14 cellular contexts compared by ENCODE assay signal in genomic region chr15:70240082-70240481, GRCh38.
A peak's percentile ranks its signal among the peaks of the same experiment; 100 is the strongest.
DNase-seq lines count a peak whose midpoint lies in the region; ATAC-seq and TF ChIP-seq lines count a peak whose summit lies in the region.
"Had no signal": no experiment of that assay in that cellular context is flagged by ENCODE, and none has a peak within 500 bp of the region (broad histone marks: within the 10 kb centered on the region; RNA-seq: fewer than 3 reads in every experiment).

No MANE protein-coding gene starts in this region.

- H3K4me1 Mint-ChIP-seq in activated naive CD4-positive, alpha-beta T cell treated with anti-CD3 and anti-CD28 coated beads for 36 hours (ENCODE audit: low read depth), result peaks cover 56% of the 10 kb centered on the region
- peaks cover 8% of the 10 kb centered on the region for H3K4me1 Mint-ChIP-seq in osteocyte (ENCODE audit: unreplicated experiment)

- intact Hi-C loops in activated naive CD4-positive, alpha-beta T cell treated with anti-CD3 and anti-CD28 coated beads for 36 hours (cut with micrococcal nuclease), result loop anchor here (1.0 to 2.0 kb wide), 5 partner anchors 18 to 265 kb away; no protein-coding TSS in a partner anchor

- no peak overlapping the region for H3K27ac Mint-ChIP-seq in activated naive CD4-positive, alpha-beta T cell treated with anti-CD3 and anti-CD28 coated beads for 36 hours
- no peak overlapping the region for H3K27ac Mint-ChIP-seq in osteocyte (ENCODE audit: unreplicated experiment)
- H3K27ac Mint-ChIP-seq: natural killer cell treated with Interleukin-12 subunit alpha and Interleukin-12 subunit beta and Interleukin-15 and Interleukin-18, amount 100 ng/mL, for 72 hours had no signal

- no peak for TF ChIP-seq CTCF in osteocyte (IDR thresholded peaks at IDR 0.05)

- DNase-seq in activated naive CD4-positive, alpha-beta T cell treated with anti-CD3 and anti-CD28 coated beads for 36 hours, result peak; percentile 84
- DNase-seq in activated naive CD4-positive, alpha-beta T cell treated with Interleukin-2 at 50 U/mL for 16 hours, result no peak
- peak; percentile 52 for DNase-seq in stimulated activated naive CD8-positive, alpha-beta T cell treated with anti-CD3 and anti-CD28 coated beads, Interleukin-15, Interleukin-2, amounts not matched to agents 100 U/mL and 50 U/mL, for 24 hours
- DNase-seq in stimulated activated CD8-positive, alpha-beta memory T cell treated with anti-CD3 and anti-CD28 coated beads, Interleukin-4, amount 100 ng/mL, for 48 hours, result no peak
- DNase-seq in NCI-H2196 treated with DMSO at 0.1 percent for 48 hours (lab: John Stamatoyannopoulos, UW; ENCODE audit: unreplicated experiment) (no peak), osteocyte (ENCODE audit: extremely low spot score, unreplicated experiment) (no peak)
- DNase-seq: H7; KBM-7; NCI-H345; stimulated activated naive CD4-positive, alpha-beta T cell had no signal

- H3K4me3 Mint-ChIP-seq in activated naive CD4-positive, alpha-beta T cell treated with anti-CD3 and anti-CD28 coated beads for 36 hours, result no peak overlapping the region
- H3K4me3 Mint-ChIP-seq in osteocyte (ENCODE audit: unreplicated experiment), result no peak overlapping the region
- H3K4me3 Mint-ChIP-seq: natural killer cell treated with Interleukin-12 subunit alpha and Interleukin-12 subunit beta and Interleukin-15 and Interleukin-18, amount 100 ng/mL, for 72 hours had no signal

- H3K27me3 Mint-ChIP-seq in activated naive CD4-positive, alpha-beta T cell treated with anti-CD3 and anti-CD28 coated beads for 36 hours (ENCODE audit: low read depth), result peaks cover 2% of the 10 kb centered on the region
- peaks cover 56% of the 10 kb centered on the region for H3K27me3 Mint-ChIP-seq in osteocyte (ENCODE audit: unreplicated experiment)

- no peaks in the 10 kb centered on the region for H3K36me3 Mint-ChIP-seq in activated naive CD4-positive, alpha-beta T cell treated with anti-CD3 and anti-CD28 coated beads for 36 hours (ENCODE audit: low read depth)
- peaks cover 2% of the 10 kb centered on the region for H3K36me3 Mint-ChIP-seq in osteocyte (ENCODE audit: unreplicated experiment)
- H3K36me3 Mint-ChIP-seq: natural killer cell treated with Interleukin-12 subunit alpha and Interleukin-12 subunit beta and Interleukin-15 and Interleukin-18, amount 100 ng/mL, for 72 hours had no signal

- H3K9me3 Mint-ChIP-seq in activated naive CD4-positive, alpha-beta T cell treated with anti-CD3 and anti-CD28 coated beads for 36 hours, result no peaks in the 10 kb centered on the region
- no peaks in the 10 kb centered on the region for H3K9me3 Mint-ChIP-seq in osteocyte (ENCODE audit: unreplicated experiment)
- H3K9me3 Mint-ChIP-seq: natural killer cell treated with Interleukin-12 subunit alpha and Interleukin-12 subunit beta and Interleukin-15 and Interleukin-18, amount 100 ng/mL, for 72 hours had no signal

- peak; percentile 90 for ATAC-seq in GM21786 (IDR thresholded peaks at IDR 0.05; ENCODE audit: unreplicated experiment)
- ATAC-seq in HG03460 (IDR thresholded peaks at IDR 0.05; ENCODE audit: unreplicated experiment), result peak; percentile 83
- ATAC-seq in stimulated activated naive CD8-positive, alpha-beta T cell treated with anti-CD3 and anti-CD28 coated beads, Interleukin-15, Interleukin-2, amounts not matched to agents 100 U/mL and 50 U/mL, for 24 hours, result peak; percentile 89
- ATAC-seq: esophagus mucosa had no signal

- CTCF ChIA-PET in activated naive CD4-positive, alpha-beta T cell treated with anti-CD3 and anti-CD28 coated beads for 36 hours (lab: Charles Lee), result no interaction called here

Comparison
In these comparisons a context has a peak if more than half of its experiments do, and no peak if none do; other contexts are left out.
1. DNase-seq: peak in activated naive CD4-positive, alpha-beta T cell treated with anti-CD3 and anti-CD28 coated beads for 36 hours (single experiment) and stimulated activated naive CD8-positive, alpha-beta T cell treated with anti-CD3 and anti-CD28 coated beads, Interleukin-15, Interleukin-2, amounts not matched to agents 100 U/mL and 50 U/mL, for 24 hours (single experiment); none in activated naive CD4-positive, alpha-beta T cell treated with Interleukin-2 at 50 U/mL for 16 hours (single experiment), stimulated activated CD8-positive, alpha-beta memory T cell treated with anti-CD3 and anti-CD28 coated beads, Interleukin-4, amount 100 ng/mL, for 48 hours (single experiment), NCI-H2196 treated with DMSO at 0.1 percent for 48 hours (single experiment) and osteocyte (single experiment).
2. Peak in every context shown above with its lines, with median percentiles within 50 percentile points of each other: ATAC-seq.